In genomic region chr17:50101346-50102163, GRCh38 we compare ENCODE assay signal across 11 cellular contexts. TPM values are rescaled to one million over a fixed set of nuclear protein-coding genes. Genes with fewer than 3 reads are reported as not detected.
DNase-seq lines count a peak whose midpoint lies in the region; ATAC-seq and TF ChIP-seq lines count a peak whose summit lies in the region.
"Had no signal": no experiment of that assay in that cellular context is flagged by ENCODE, and none has a peak within 500 bp of the region (broad histone marks: within the 10 kb centered on the region; RNA-seq: fewer than 3 reads in every experiment).

No MANE protein-coding gene starts in this region.

- H3K4me3 Mint-ChIP-seq in activated naive CD4-positive, alpha-beta T cell treated with anti-CD3 and anti-CD28 coated beads for 36 hours = no peak overlapping the region
- H3K4me3 Mint-ChIP-seq: activated CD8-positive, alpha-beta T cell treated with anti-CD3 and anti-CD28 coated beads for 36 hours had no signal

- no peaks in the 10 kb centered on the region for H3K9me3 ChIP-seq in Karpas-422 (ENCODE audit: low read length)
- H3K9me3 ChIP-seq in liver (ENCODE audit: control insufficient read depth in 4 of 4, low read length in 3 of 4) = no peaks in the 10 kb centered on the region

- DNase-seq in Karpas-422 (peak; percentile 78), coronary artery (ENCODE audit: low spot score) (no peak), substantia nigra (lab: John Stamatoyannopoulos, UW) (peak in 3 of 49 donors; percentile 21 to 54 (median 49)), KG1 (lab: John Stamatoyannopoulos, UW) (no peak)
- no peak for DNase-seq in activated naive CD4-positive, alpha-beta T cell treated with anti-CD3 and anti-CD28 coated beads for 36 hours
- DNase-seq: activated CD8-positive, alpha-beta T cell treated with anti-CD3 and anti-CD28 coated beads for 36 hours; effector CD4-positive, alpha-beta T cell; stimulated activated CD4-positive, alpha-beta T cell treated with anti-CD3 and anti-CD28 coated beads, Interleukin-15, amount 100 ng/mL, for 24 hours had no signal

- H3K9me2 ChIP-seq in Karpas-422 (replicated peaks; ENCODE audit: insufficient read depth, low read length) = no peaks in the 10 kb centered on the region

- H3K27me3 ChIP-seq in Karpas-422 (ENCODE audit: low read length) (no peaks in the 10 kb centered on the region), liver (ENCODE audit: control insufficient read depth in 4 of 4, insufficient read depth in 4 of 4, low read length in 3 of 4) (no peaks in the 10 kb centered on the region)

- no peaks in the 10 kb centered on the region for H3K9me3 Mint-ChIP-seq in activated naive CD4-positive, alpha-beta T cell treated with anti-CD3 and anti-CD28 coated beads for 36 hours
- H3K9me3 Mint-ChIP-seq: activated CD8-positive, alpha-beta T cell treated with anti-CD3 and anti-CD28 coated beads for 36 hours had no signal

- no peaks in the 10 kb centered on the region for H4K20me1 ChIP-seq in Karpas-422 (ENCODE audit: insufficient read depth, low read depth, low read length)

- no peaks in the 10 kb centered on the region for H3K79me2 ChIP-seq in Karpas-422 (ENCODE audit: low read length)

- H3K4me1 Mint-ChIP-seq in activated naive CD4-positive, alpha-beta T cell treated with anti-CD3 and anti-CD28 coated beads for 36 hours (ENCODE audit: low read depth) = peaks cover 2% of the 10 kb centered on the region

- no peaks in the 10 kb centered on the region for H3K27me3 Mint-ChIP-seq in activated naive CD4-positive, alpha-beta T cell treated with anti-CD3 and anti-CD28 coated beads for 36 hours (ENCODE audit: low read depth)
- H3K27me3 Mint-ChIP-seq: activated CD8-positive, alpha-beta T cell treated with anti-CD3 and anti-CD28 coated beads for 36 hours had no signal

- H3K4me1 ChIP-seq in Karpas-422 (ENCODE audit: low read length) = peaks cover 16% of the 10 kb centered on the region
- H3K4me1 ChIP-seq in liver (ENCODE audit: control insufficient read depth in 4 of 4, insufficient read depth in 4 of 4, low read length in 3 of 4) = peaks cover 16 to 57% (median 51%) of the 10 kb centered on the region in 4 donors

- H3K9ac ChIP-seq in Karpas-422 (ENCODE audit: low read length) (no peak overlapping the region), liver (ENCODE audit: low read depth in 1 of 2, low read length in 2 of 2) (peak overlapping the region; percentile 25 to 58)

- no peak for TF ChIP-seq RAD21 in liver (IDR thresholded peaks at IDR 0.05)

- intact Hi-C loops in activated naive CD4-positive, alpha-beta T cell treated with anti-CD3 and anti-CD28 coated beads for 36 hours (cut with micrococcal nuclease) = no loop called here

- H3K36me3 ChIP-seq in Karpas-422 (ENCODE audit: insufficient read depth, low read length) = no peaks in the 10 kb centered on the region
- H3K36me3 ChIP-seq in liver (ENCODE audit: control insufficient read depth in 4 of 4, insufficient read depth in 3 of 4, low read depth in 1 of 4, low read length in 3 of 4) = peaks cover 5 to 17% (median 11%) of the 10 kb centered on the region in 4 donors

- ATAC-seq in GM21528 (IDR thresholded peaks at IDR 0.05; ENCODE audit: low FRiP score, unreplicated experiment) (no peak), HG03342 (IDR thresholded peaks at IDR 0.05; ENCODE audit: unreplicated experiment) (no peak)
- ATAC-seq: activated CD8-positive, alpha-beta T cell treated with anti-CD3 and anti-CD28 coated beads for 36 hours had no signal

- H3K4me2 ChIP-seq in Karpas-422 (ENCODE audit: low read depth, low read length, poor library complexity, severe bottlenecking) = peak overlapping the region; percentile 52

- CTCF ChIA-PET in activated naive CD4-positive, alpha-beta T cell treated with anti-CD3 and anti-CD28 coated beads for 36 hours (lab: Charles Lee) = interaction anchor here (1.0 to 2.8 kb wide), 4 partner anchors 7 to 75 kb away, joined by 3 to 11 read pairs (median 7); partner anchors contain the start of gene PDK2

- H2AFZ ChIP-seq in Karpas-422 (ENCODE audit: low read length) = no peak overlapping the region

- H3K4me3 ChIP-seq in Karpas-422 (ENCODE audit: low read length) (peak overlapping the region; percentile 35; the same call in 1 of the 2 replicates), coronary artery (peak overlapping the region; percentile 33), liver (ENCODE audit: low read depth in 1 of 3, low read length in 3 of 3) (peak overlapping the region in 2 of 3 donors; percentile 16 to 28)

- WGBS in liver = 31% methylated on average over 17 of the region's 17 CpGs

- H3K36me3 Mint-ChIP-seq in activated naive CD4-positive, alpha-beta T cell treated with anti-CD3 and anti-CD28 coated beads for 36 hours (ENCODE audit: low read depth) = no peaks in the 10 kb centered on the region

- H3K27ac Mint-ChIP-seq in activated naive CD4-positive, alpha-beta T cell treated with anti-CD3 and anti-CD28 coated beads for 36 hours = no peak overlapping the region
- H3K27ac Mint-ChIP-seq: activated CD8-positive, alpha-beta T cell treated with anti-CD3 and anti-CD28 coated beads for 36 hours had no signal

- H3K27ac ChIP-seq in Karpas-422 (ENCODE audit: low read length) = no peak overlapping the region
- H3K27ac ChIP-seq in coronary artery = peak overlapping the region; percentile 74 to 89
- peak overlapping the region; percentile 86 to 94 for H3K27ac ChIP-seq in liver (ENCODE audit: low read depth in 1 of 2, low read length in 2 of 2)
- peak overlapping the region; percentile 33 for H3K27ac ChIP-seq in substantia nigra (ENCODE audit: low read depth, low read length, poor library complexity, severe bottlenecking)

- TF ChIP-seq CTCF in coronary artery (IDR thresholded peaks at IDR 0.05) (no peak), liver (IDR thresholded peaks at IDR 0.05; ENCODE audit: low read depth, low read length, missing input control) (no peak)

TF ChIP-seq in liver, 16 proteins besides CTCF, POLR2A, EP300 and RAD21:
- TF ChIP-seq, protein P1, sequence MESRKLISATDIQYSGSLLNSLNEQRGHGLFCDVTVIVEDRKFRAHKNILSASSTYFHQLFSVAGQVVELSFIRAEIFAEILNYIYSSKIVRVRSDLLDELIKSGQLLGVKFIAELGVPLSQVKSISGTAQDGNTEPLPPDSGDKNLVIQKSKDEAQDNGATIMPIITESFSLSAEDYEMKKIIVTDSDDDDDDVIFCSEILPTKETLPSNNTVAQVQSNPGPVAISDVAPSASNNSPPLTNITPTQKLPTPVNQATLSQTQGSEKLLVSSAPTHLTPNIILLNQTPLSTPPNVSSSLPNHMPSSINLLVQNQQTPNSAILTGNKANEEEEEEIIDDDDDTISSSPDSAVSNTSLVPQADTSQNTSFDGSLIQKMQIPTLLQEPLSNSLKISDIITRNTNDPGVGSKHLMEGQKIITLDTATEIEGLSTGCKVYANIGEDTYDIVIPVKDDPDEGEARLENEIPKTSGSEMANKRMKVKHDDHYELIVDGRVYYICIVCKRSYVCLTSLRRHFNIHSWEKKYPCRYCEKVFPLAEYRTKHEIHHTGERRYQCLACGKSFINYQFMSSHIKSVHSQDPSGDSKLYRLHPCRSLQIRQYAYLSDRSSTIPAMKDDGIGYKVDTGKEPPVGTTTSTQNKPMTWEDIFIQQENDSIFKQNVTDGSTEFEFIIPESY (IDR thresholded peaks at IDR 0.05) = no peak
- TF ChIP-seq NR2F2 (IDR thresholded peaks at IDR 0.05) = no peak
- no peak for TF ChIP-seq HNF4G (IDR thresholded peaks at IDR 0.05)
- peak; percentile 29 to 73 for TF ChIP-seq HNF4A (conservative IDR thresholded peaks at IDR 0.05)
- no peak for TF ChIP-seq GABPA (IDR thresholded peaks at IDR 0.05 in 1 of 2, conservative IDR thresholded peaks at IDR 0.05 in 1 of 2)
- peak; percentile 88 to 93 for TF ChIP-seq EGR1 (IDR thresholded peaks at IDR 0.05; ENCODE audit: low read depth in 2 of 2)
- peak; percentile 80 for TF ChIP-seq FOXA2 (IDR thresholded peaks at IDR 0.05)
- peak; percentile 37 to 78 for TF ChIP-seq RXRA (IDR thresholded peaks at IDR 0.05)
- TF ChIP-seq FOXA1 (IDR thresholded peaks at IDR 0.05) = peak; percentile 32
TF ChIP-seq in liver: peak in this region for 5.

RNA-seq across cellular contexts. Expression of gene PDK2, which starts 6.4 kb away (rescaled TPM):
- total RNA-seq in Karpas-422 (2014; rRNA removed; shearing (Covaris generic); ENCODE audit: low replicate concordance) = not detected in 2 replicates
- 10 to 100 TPM in 1 of 2 donors, 1 to 10 TPM in 1; 8.6 to 24.5 TPM for total RNA-seq in liver
- 10 to 100 TPM; 32.4 to 36.6 TPM for polyA plus RNA-seq in liver
- 10 to 100 TPM; 10.5 to 11.1 TPM for total RNA-seq in activated naive CD4-positive, alpha-beta T cell treated with anti-CD3 and anti-CD28 coated beads for 36 hours

RNA-seq across cellular contexts. Expression of gene SAMD14, which starts 28.4 kb away (rescaled TPM):
- total RNA-seq in Karpas-422 (2014; rRNA removed; shearing (Covaris generic); ENCODE audit: low replicate concordance) = not detected in 2 replicates
- under 1 TPM; 0.50 to 0.84 TPM for total RNA-seq in liver
- polyA plus RNA-seq in liver = under 1 TPM in 1 of 2 donors, not detected in 1; 0.67 TPM
- total RNA-seq in activated naive CD4-positive, alpha-beta T cell treated with anti-CD3 and anti-CD28 coated beads for 36 hours = 1 to 10 TPM; 1.1 to 1.3 TPM

RNA-seq across cellular contexts. Expression of gene ITGA3, which starts 45.6 kb away (rescaled TPM):
- 1.0 and 1.6 TPM in 2 replicates for total RNA-seq in Karpas-422 (2014; rRNA removed; shearing (Covaris generic); ENCODE audit: low replicate concordance)
- total RNA-seq in liver = 1 to 10 TPM in 1 of 2 donors, under 1 TPM in 1; 0.79 to 4.4 TPM
- polyA plus RNA-seq in liver = 1 to 10 TPM; 1.1 to 1.8 TPM
- total RNA-seq in activated naive CD4-positive, alpha-beta T cell treated with anti-CD3 and anti-CD28 coated beads for 36 hours = 10 to 100 TPM; 17.9 to 19.3 TPM

RNA-seq across cellular contexts. Expression of gene PPP1R9B, which starts 48.9 kb away (rescaled TPM):
- 41.0 and 106 TPM in 2 replicates for total RNA-seq in Karpas-422 (2014; rRNA removed; shearing (Covaris generic); ENCODE audit: low replicate concordance)
- 10 to 100 TPM in 1 of 2 donors, 1 to 10 TPM in 1; 7.4 to 26.1 TPM for total RNA-seq in liver
- polyA plus RNA-seq in liver = 1 to 10 TPM in 1 of 2 donors, under 1 TPM in 1; 0.90 to 6.7 TPM
- total RNA-seq in activated naive CD4-positive, alpha-beta T cell treated with anti-CD3 and anti-CD28 coated beads for 36 hours = 10 to 100 TPM; 67.7 TPM
